8 cellular contexts compared by ENCODE assay signal in the genomic region with DNA sequence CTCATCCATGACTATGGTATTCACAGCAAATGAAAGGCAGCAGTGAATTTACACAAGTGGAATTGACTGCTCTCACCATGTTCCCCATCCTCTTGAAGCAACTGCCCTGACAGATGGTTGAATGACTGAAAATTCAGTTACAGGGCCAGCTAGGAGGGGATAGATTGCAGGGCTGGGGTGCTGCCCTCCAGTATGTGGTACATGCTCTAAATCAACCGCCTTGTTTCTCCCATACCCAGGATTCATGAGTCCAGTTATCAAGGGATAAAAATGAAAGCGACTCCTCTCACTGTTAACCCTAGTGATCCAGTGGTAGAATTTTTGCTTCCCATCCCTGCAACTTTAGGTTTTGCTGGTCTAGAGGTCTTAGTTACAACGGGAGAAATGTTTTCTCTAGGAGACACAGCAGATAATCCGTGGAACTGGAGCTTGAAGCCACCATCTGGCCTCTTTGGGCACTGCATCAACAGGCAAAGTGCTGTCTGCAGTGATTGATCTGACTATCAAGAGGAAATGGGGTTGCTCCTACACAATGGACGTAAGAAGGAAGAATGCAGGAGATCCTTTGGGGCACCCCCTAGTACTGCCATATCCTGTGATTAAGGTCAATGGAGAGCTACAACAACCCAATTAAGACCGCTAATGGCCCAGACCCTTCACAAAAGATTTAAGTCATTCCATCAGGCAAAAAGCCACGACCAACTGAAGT. TPM values are rescaled to one million over a fixed set of nuclear protein-coding genes. Genes with fewer than 3 reads are reported as not detected.
DNase-seq lines count a peak whose midpoint lies in the region; ATAC-seq and TF ChIP-seq lines count a peak whose summit lies in the region.

No MANE protein-coding gene starts in this region.

- DNase-seq in GM12865 (ENCODE audit: low read depth) (peak; percentile 76), NCI-H460 (ENCODE audit: extremely low read depth, low read depth) (peak; percentile 50), memory B cell (ENCODE audit: low spot score in 2 of 2) (peak; percentile 39 to 48)
- DNase-seq in activated CD4-positive, alpha-beta T cell treated with anti-CD3 and anti-CD28 coated beads, Interleukin-2, amount 10 ng/mL, durations not matched to agents 24 days and 14 days, result peak; percentile 83
- DNase-seq in effector CD4-positive, alpha-beta T cell, result peak; percentile 41
- peak; percentile 8 to 16 for DNase-seq in stimulated activated CD8-positive, alpha-beta memory T cell treated with anti-CD3 and anti-CD28 coated beads, Interleukin-7, amount 100 ng/mL, for 4 hours (ENCODE audit: low read depth in 2 of 2)

- intact Hi-C loops in activated CD4-positive, alpha-beta T cell treated with anti-CD3 and anti-CD28 coated beads, Interleukin-2, amount 10 ng/mL, durations not matched to agents 24 days and 14 days (cut with micrococcal nuclease), result no loop called here

- H3K4me3 Mint-ChIP-seq in activated CD4-positive, alpha-beta T cell treated with anti-CD3 and anti-CD28 coated beads, Interleukin-2, amount 10 ng/mL, durations not matched to agents 24 days and 14 days, result no peak overlapping the region
- H3K4me3 Mint-ChIP-seq in memory B cell, result peak overlapping the region; percentile 72

- ATAC-seq in HG03108 (IDR thresholded peaks at IDR 0.05; ENCODE audit: unreplicated experiment) (peak; percentile 56), memory B cell (ENCODE audit: low read depth) (peak; percentile 62), GM19324 (IDR thresholded peaks at IDR 0.05; ENCODE audit: low FRiP score, unreplicated experiment) (no peak)

- no peak overlapping the region for H3K4me3 ChIP-seq in GM12865 (ENCODE audit: low read depth, low read length)

- H3K27ac Mint-ChIP-seq in activated CD4-positive, alpha-beta T cell treated with anti-CD3 and anti-CD28 coated beads, Interleukin-2, amount 10 ng/mL, durations not matched to agents 24 days and 14 days, result no peak overlapping the region
- H3K27ac Mint-ChIP-seq in memory B cell, result peak overlapping the region; percentile 36

- H3K27me3 Mint-ChIP-seq in activated CD4-positive, alpha-beta T cell treated with anti-CD3 and anti-CD28 coated beads, Interleukin-2, amount 10 ng/mL, durations not matched to agents 24 days and 14 days, result peaks cover 16% of the 10 kb centered on the region
- H3K27me3 Mint-ChIP-seq in memory B cell, result no peaks in the 10 kb centered on the region

- H3K4me1 Mint-ChIP-seq in activated CD4-positive, alpha-beta T cell treated with anti-CD3 and anti-CD28 coated beads, Interleukin-2, amount 10 ng/mL, durations not matched to agents 24 days and 14 days, result peaks cover 13% of the 10 kb centered on the region
- peaks cover 21% of the 10 kb centered on the region for H3K4me1 Mint-ChIP-seq in memory B cell

- TF ChIP-seq CTCF in GM12865 (IDR thresholded peaks at IDR 0.05; ENCODE audit: insufficient read depth, low read depth, low read length, missing control alignments), result peak; percentile 76

- H3K9me3 Mint-ChIP-seq in activated CD4-positive, alpha-beta T cell treated with anti-CD3 and anti-CD28 coated beads, Interleukin-2, amount 10 ng/mL, durations not matched to agents 24 days and 14 days, result no peaks in the 10 kb centered on the region
- H3K9me3 Mint-ChIP-seq in memory B cell, result no peaks in the 10 kb centered on the region

- H3K36me3 Mint-ChIP-seq in activated CD4-positive, alpha-beta T cell treated with anti-CD3 and anti-CD28 coated beads, Interleukin-2, amount 10 ng/mL, durations not matched to agents 24 days and 14 days (ENCODE audit: low read depth), result no peaks in the 10 kb centered on the region
- peaks cover 2% of the 10 kb centered on the region for H3K36me3 Mint-ChIP-seq in memory B cell

RNA-seq across cellular contexts. Expression of gene SCPEP1, which starts 32.0 kb away (rescaled TPM):
- 64.1 and 70.1 TPM in 2 replicates for total RNA-seq in NCI-H460 (2014; rRNA removed; shearing (Covaris generic))
- 98.8 and 123 TPM in 2 replicates for polyA plus RNA-seq in NCI-H460 (2014; cell fraction: nucleus; rRNA removed)
- 7.2 and 8.3 TPM in 2 replicates for total RNA-seq in activated CD4-positive, alpha-beta T cell treated with anti-CD3 and anti-CD28 coated beads, Interleukin-2, amount 10 ng/mL, durations not matched to agents 24 days and 14 days

RNA-seq across cellular contexts. Expression of gene COIL, which starts 49.0 kb away (rescaled TPM):
- total RNA-seq in NCI-H460 (2014; rRNA removed; shearing (Covaris generic)), result 19.8 and 20.7 TPM in 2 replicates
- polyA plus RNA-seq in NCI-H460 (2014; cell fraction: nucleus; rRNA removed), result 13.4 and 15.3 TPM in 2 replicates
- 23.1 and 23.3 TPM in 2 replicates for total RNA-seq in activated CD4-positive, alpha-beta T cell treated with anti-CD3 and anti-CD28 coated beads, Interleukin-2, amount 10 ng/mL, durations not matched to agents 24 days and 14 days

Comparison
In these comparisons a context has a peak if more than half of its experiments do, and no peak if none do; other contexts are left out.
1. DNase-seq: peak in every context shown above with its lines; median percentile 83 in activated CD4-positive, alpha-beta T cell treated with anti-CD3 and anti-CD28 coated beads, Interleukin-2, amount 10 ng/mL, durations not matched to agents 24 days and 14 days; 76 in GM12865; 50 in NCI-H460; 44 in memory B cell; 41 in effector CD4-positive, alpha-beta T cell; 12 in stimulated activated CD8-positive, alpha-beta memory T cell treated with anti-CD3 and anti-CD28 coated beads, Interleukin-7, amount 100 ng/mL, for 4 hours.